In genomic region chr6:170271771-170272314, GRCh38 we compare ENCODE assay signal across 7 cellular contexts. TPM values are rescaled to one million over a fixed set of nuclear protein-coding genes. Genes with fewer than 3 reads are reported as not detected.
DNase-seq lines count a peak whose midpoint lies in the region; ATAC-seq and TF ChIP-seq lines count a peak whose summit lies in the region.

No MANE protein-coding gene starts in this region.

- H3K4me1 ChIP-seq in mucosa of descending colon (ENCODE audit: low read depth), result no peaks in the 10 kb centered on the region
- H3K4me1 ChIP-seq in mesendoderm (ENCODE audit: control insufficient read depth, low read depth, low read length), result peaks cover 2% of the 10 kb centered on the region

- H3K27ac ChIP-seq in mesendoderm (ENCODE audit: low read depth, low read length), result no peak overlapping the region

- H3K27me3 ChIP-seq in mesendoderm (ENCODE audit: insufficient read depth, low read length, poor library complexity), result no peaks in the 10 kb centered on the region

- intact Hi-C loops in mucosa of descending colon (cut with DNase I, micrococcal nuclease), result no loop called here

- H3K9me3 ChIP-seq in mucosa of descending colon, result no peaks in the 10 kb centered on the region

- no peak overlapping the region for H3K56ac ChIP-seq in mesendoderm (ENCODE audit: low read length)

- H3K79me2 ChIP-seq in mesendoderm (ENCODE audit: control insufficient read depth, insufficient read depth, low read length), result no peaks in the 10 kb centered on the region

- DNase-seq in activated T-cell treated with anti-CD3 and anti-CD28 coated beads for 1 hour (ENCODE audit: low read depth) (peak; percentile 65), mucosa of descending colon (peak; percentile 68 to 83 (median 71)), midbrain (lab: John Stamatoyannopoulos, UW) (no peak), NCI-H1694 (lab: John Stamatoyannopoulos, UW) (no peak), mesendoderm (no peak)

- H2BK15ac ChIP-seq in mesendoderm (replicated peaks; ENCODE audit: low read depth), result no peak overlapping the region

- no peak overlapping the region for H3K9ac ChIP-seq in mesendoderm (ENCODE audit: low read length)

- H3K4me2 ChIP-seq in mesendoderm (ENCODE audit: low read length), result no peak overlapping the region

- no peak overlapping the region for H3K23ac ChIP-seq in mesendoderm (ENCODE audit: low read length)

- TF ChIP-seq CTCF in mucosa of descending colon (IDR thresholded peaks at IDR 0.05), result no peak

- ATAC-seq in GM19463 (IDR thresholded peaks at IDR 0.05; ENCODE audit: unreplicated experiment), result peak; percentile 95
- ATAC-seq in HG03469 (IDR thresholded peaks at IDR 0.05; ENCODE audit: unreplicated experiment), result peak; percentile 98
- ATAC-seq in mucosa of descending colon, result peak; percentile 48

- no peak overlapping the region for H3K4ac ChIP-seq in mesendoderm (ENCODE audit: low read depth, low read length)

- no peaks in the 10 kb centered on the region for H3K36me3 ChIP-seq in mucosa of descending colon (ENCODE audit: low read depth)
- H3K36me3 ChIP-seq in mesendoderm (ENCODE audit: control insufficient read depth, insufficient read depth, low read length), result no peaks in the 10 kb centered on the region

- H3K18ac ChIP-seq in mesendoderm (ENCODE audit: low read length), result no peak overlapping the region

- no peak overlapping the region for H2BK120ac ChIP-seq in mesendoderm (ENCODE audit: low read depth, low read length)

- WGBS in mesendoderm (ENCODE audit: extremely low coverage, insufficient coverage, low lambda C conversion rate), result no CpG with 5 or more reads among the region's 32 CpGs

- H4K5ac ChIP-seq in mesendoderm (ENCODE audit: low read length), result no peak overlapping the region

- no peak overlapping the region for H2BK5ac ChIP-seq in mesendoderm (ENCODE audit: low read length)

- no peak overlapping the region for H2AK5ac ChIP-seq in mesendoderm (ENCODE audit: low read length)

- H3K4me3 ChIP-seq in mucosa of descending colon (no peak overlapping the region), mesendoderm (ENCODE audit: low read length) (no peak overlapping the region)

- H4K8ac ChIP-seq in mesendoderm (ENCODE audit: low read depth, low read length), result no peak overlapping the region

- H3K79me1 ChIP-seq in mesendoderm (ENCODE audit: low read length), result no peaks in the 10 kb centered on the region

RNA-seq across cellular contexts. Expression of gene DLL1, which starts 19.0 kb away (rescaled TPM):
- 10 to 100 TPM; 11.0 to 24.0 (median 16.5) TPM for total RNA-seq in mucosa of descending colon
- 0.15 TPM for polyA plus RNA-seq in mesendoderm (2013, experiment 1 of 2)
- 0.11 TPM for polyA plus RNA-seq in mesendoderm (2013, experiment 2 of 2)

RNA-seq across cellular contexts. Expression of gene FAM120B, which starts 34.7 kb away (rescaled TPM):
- 10 to 100 TPM; 30.7 to 40.0 (median 38.3) TPM for total RNA-seq in mucosa of descending colon
- polyA plus RNA-seq in mesendoderm (2013, experiment 1 of 2), result 9.2 TPM
- 9.0 TPM for polyA plus RNA-seq in mesendoderm (2013, experiment 2 of 2)

Comparison
In these comparisons a context has a peak if more than half of its experiments do, and no peak if none do; other contexts are left out.
1. ATAC-seq: peak in every context shown above with its lines; median percentile 98 in HG03469; 95 in GM19463; 48 in mucosa of descending colon.
2. DNase-seq: peak in activated T-cell treated with anti-CD3 and anti-CD28 coated beads for 1 hour (single experiment) and mucosa of descending colon (3 of 3); none in midbrain (single experiment), NCI-H1694 (single experiment) and mesendoderm (single experiment).